ENCODE assay signal across 8 cellular contexts in genomic region chr4:122921971-122922876, GRCh38. TPM values are rescaled to one million over a fixed set of nuclear protein-coding genes. Genes with fewer than 3 reads are reported as not detected.
A peak's percentile ranks its signal among the peaks of the same experiment; 100 is the strongest.
DNase-seq lines count a peak whose midpoint lies in the region; ATAC-seq and TF ChIP-seq lines count a peak whose summit lies in the region.

TSS of gene NUDT6 (minus strand) at chr4:122922597. CDS start at chr4:122922572, 25 bp downstream.

- H3K4me1 Mint-ChIP-seq in activated T-helper 1 cell treated with anti-CD3 and anti-CD28 coated beads, Interleukin-12 subunit alpha, Interleukin-12 subunit beta, Interleukin-2, Interleukin-4 antibody, amounts not matched to agents 30 ng/mL and 10 ng/mL and 1 ng/mL, durations not matched to agents 14 hours and 24 hours and 36 hours (ENCODE audit: low read depth): peaks cover 16% of the 10 kb centered on the region
- peaks cover 6 to 8% (median 6%) of the 10 kb centered on the region in 4 donors for H3K4me1 Mint-ChIP-seq in naive thymus-derived CD8-positive, alpha-beta T cell

- no peaks in the 10 kb centered on the region for H3K36me3 Mint-ChIP-seq in activated T-helper 1 cell treated with anti-CD3 and anti-CD28 coated beads, Interleukin-12 subunit alpha, Interleukin-12 subunit beta, Interleukin-2, Interleukin-4 antibody, amounts not matched to agents 30 ng/mL and 10 ng/mL and 1 ng/mL, durations not matched to agents 14 hours and 24 hours and 36 hours (ENCODE audit: low read depth)
- H3K36me3 Mint-ChIP-seq in naive thymus-derived CD8-positive, alpha-beta T cell: peaks cover 0 to 4% (median 0%) of the 10 kb centered on the region in 3 donors

- no peaks in the 10 kb centered on the region for H3K9me3 Mint-ChIP-seq in activated T-helper 1 cell treated with anti-CD3 and anti-CD28 coated beads, Interleukin-12 subunit alpha, Interleukin-12 subunit beta, Interleukin-2, Interleukin-4 antibody, amounts not matched to agents 30 ng/mL and 10 ng/mL and 1 ng/mL, durations not matched to agents 14 hours and 24 hours and 36 hours
- no peaks in the 10 kb centered on the region for H3K9me3 Mint-ChIP-seq in naive thymus-derived CD8-positive, alpha-beta T cell

- H2AFZ ChIP-seq in OCI-LY7 (ENCODE audit: low read length): peak within 1 kb of the TSS; percentile 99

- no peak for TF ChIP-seq CTCF in OCI-LY7 (conservative IDR thresholded peaks at IDR 0.05; ENCODE audit: low read length)

- no peaks in the 10 kb centered on the region for H3K9me2 ChIP-seq in OCI-LY7 (ENCODE audit: insufficient read depth, low read length)

- peak within 1 kb of the TSS; percentile 91 for H3K27ac ChIP-seq in OCI-LY7 (ENCODE audit: low read depth, low read length, poor library complexity, severe bottlenecking)
- H3K27ac ChIP-seq in subcutaneous abdominal adipose tissue (ENCODE audit: low read depth, low read length): peak within 1 kb of the TSS; percentile 77

- H3K9ac ChIP-seq in subcutaneous abdominal adipose tissue (ENCODE audit: low read length in 5 of 5): peak within 1 kb of the TSS; percentile 69 to 85 (median 75)

- DNase-seq in DMS 273 (lab: John Stamatoyannopoulos, UW; ENCODE audit: unreplicated experiment) (peak; percentile 80), OCI-LY7 (ENCODE audit: low spot score) (peak; percentile 79), fibroblast of peridontal ligament (ENCODE audit: extremely low read depth) (peak; percentile 60)
- DNase-seq in activated T-helper 1 cell treated with anti-CD3 and anti-CD28 coated beads, Interleukin-12 subunit alpha, Interleukin-12 subunit beta, Interleukin-2, Interleukin-4 antibody, amounts not matched to agents 30 ng/mL and 10 ng/mL and 1 ng/mL, durations not matched to agents 14 hours and 24 hours and 36 hours (ENCODE audit: low spot score): peak; percentile 38
- DNase-seq in naive thymus-derived CD8-positive, alpha-beta T cell: peak in 8 of 10 donors; percentile 2 to 62 (median 14)

- H3K4me1 ChIP-seq in OCI-LY7 (ENCODE audit: insufficient read depth, low read length, poor library complexity, severe bottlenecking): peaks cover 10% of the 10 kb centered on the region
- H3K4me1 ChIP-seq in subcutaneous abdominal adipose tissue (ENCODE audit: control insufficient read depth in 5 of 5, insufficient read depth in 5 of 5, low read length in 5 of 5): peaks cover 0 to 29% (median 17%) of the 10 kb centered on the region in 5 donors

- no peaks in the 10 kb centered on the region for H3K9me3 ChIP-seq in OCI-LY7 (ENCODE audit: low read length)
- no peaks in the 10 kb centered on the region for H3K9me3 ChIP-seq in subcutaneous abdominal adipose tissue (ENCODE audit: control insufficient read depth in 5 of 5, low read length in 5 of 5)

- ATAC-seq in GM19467 (IDR thresholded peaks at IDR 0.05; ENCODE audit: unreplicated experiment) (peak; percentile 58), HG03571 (IDR thresholded peaks at IDR 0.05; ENCODE audit: unreplicated experiment) (peak; percentile 63)
- ATAC-seq in naive thymus-derived CD8-positive, alpha-beta T cell: peak; percentile 54 to 55

- intact Hi-C loops in OCI-LY7 (cut with micrococcal nuclease; ENCODE audit: unreplicated experiment): loop anchor here (2.0 to 10.0 kb wide), 4 partner anchors 189 to 1100 kb away; partner anchors contain the start of genes BBS12, BLTP1 and CCNA2
- intact Hi-C loops in activated T-helper 1 cell treated with anti-CD3 and anti-CD28 coated beads, Interleukin-12 subunit alpha, Interleukin-12 subunit beta, Interleukin-2, Interleukin-4 antibody, amounts not matched to agents 30 ng/mL and 10 ng/mL and 1 ng/mL, durations not matched to agents 14 hours and 24 hours and 36 hours (cut with micrococcal nuclease): loop anchor here (1.0 to 10.0 kb wide), 12 partner anchors 108 to 1097 kb away; partner anchors contain the start of genes BLTP1, IL2 and SPRY1

- no TSS peak for BruUV-seq in OCI-LY7 (replicated peaks; lab: Mats Ljungman, UMichigan)

- peaks cover 40% of the 10 kb centered on the region for H3K79me2 ChIP-seq in OCI-LY7 (ENCODE audit: insufficient read depth, low read depth, low read length)

- no peak within 1 kb of the TSS for H3K4me3 Mint-ChIP-seq in activated T-helper 1 cell treated with anti-CD3 and anti-CD28 coated beads, Interleukin-12 subunit alpha, Interleukin-12 subunit beta, Interleukin-2, Interleukin-4 antibody, amounts not matched to agents 30 ng/mL and 10 ng/mL and 1 ng/mL, durations not matched to agents 14 hours and 24 hours and 36 hours
- peak within 1 kb of the TSS in 8 of 10 donors; percentile 94 to 100 (median 98) for H3K4me3 Mint-ChIP-seq in naive thymus-derived CD8-positive, alpha-beta T cell

- H3K27me3 Mint-ChIP-seq in activated T-helper 1 cell treated with anti-CD3 and anti-CD28 coated beads, Interleukin-12 subunit alpha, Interleukin-12 subunit beta, Interleukin-2, Interleukin-4 antibody, amounts not matched to agents 30 ng/mL and 10 ng/mL and 1 ng/mL, durations not matched to agents 14 hours and 24 hours and 36 hours (ENCODE audit: insufficient read depth): no peaks in the 10 kb centered on the region
- peaks cover 0 to 2% (median 0%) of the 10 kb centered on the region in 5 donors for H3K27me3 Mint-ChIP-seq in naive thymus-derived CD8-positive, alpha-beta T cell

- H3K4me2 ChIP-seq in OCI-LY7 (ENCODE audit: low read length): peak within 1 kb of the TSS; percentile 88

- peak within 1 kb of the TSS; percentile 93 for H3K4me3 ChIP-seq in OCI-LY7 (ENCODE audit: low read depth, low read length, poor library complexity, severe bottlenecking)
- H3K4me3 ChIP-seq in subcutaneous abdominal adipose tissue (ENCODE audit: low read depth in 1 of 5, low read length in 5 of 5): peak within 1 kb of the TSS; percentile 83 to 98 (median 92)

- POLR2A ChIA-PET in OCI-LY7 (lab: Charles Lee): interaction anchor here (0.6 to 2.8 kb wide), 11 partner anchors 9 to 820 kb away, joined by 3 to 20 read pairs (median 4); partner anchors contain the start of gene BBS12
- POLR2A ChIA-PET in naive thymus-derived CD8-positive, alpha-beta T cell (lab: Charles Lee): interaction anchor here (1.7 kb wide), 1 partner anchor 190 kb away, joined by 6 read pairs; the partner anchor contains the start of gene BBS12

- H3K36me3 ChIP-seq in OCI-LY7 (ENCODE audit: insufficient read depth, low read length): no peaks in the 10 kb centered on the region
- H3K36me3 ChIP-seq in subcutaneous abdominal adipose tissue (ENCODE audit: control insufficient read depth in 5 of 5, insufficient read depth in 5 of 5, low read length in 5 of 5): no peaks in the 10 kb centered on the region

- H3K27ac Mint-ChIP-seq in activated T-helper 1 cell treated with anti-CD3 and anti-CD28 coated beads, Interleukin-12 subunit alpha, Interleukin-12 subunit beta, Interleukin-2, Interleukin-4 antibody, amounts not matched to agents 30 ng/mL and 10 ng/mL and 1 ng/mL, durations not matched to agents 14 hours and 24 hours and 36 hours: peak within 1 kb of the TSS; percentile 96
- H3K27ac Mint-ChIP-seq in naive thymus-derived CD8-positive, alpha-beta T cell: peak within 1 kb of the TSS in 9 of 10 donors; percentile 91 to 99 (median 96)

- no peaks in the 10 kb centered on the region for H3K27me3 ChIP-seq in subcutaneous abdominal adipose tissue (ENCODE audit: control insufficient read depth in 5 of 5, insufficient read depth in 4 of 5, low read length in 5 of 5)

- CTCF ChIA-PET in OCI-LY7 (lab: Charles Lee; ENCODE audit: unreplicated experiment): interaction anchor here (0.6 to 1.1 kb wide), 2 partner anchors 9 to 11 kb away, joined by 3 read pairs; no protein-coding TSS in a partner anchor

- no peaks in the 10 kb centered on the region for H4K20me1 ChIP-seq in OCI-LY7 (ENCODE audit: insufficient read depth, low read length)

RNA-seq across cellular contexts. Expression of gene NUDT6, which starts in this region (rescaled TPM):
- total RNA-seq in OCI-LY7 (2014; rRNA removed; shearing (Covaris generic)): 15.9 and 19.7 TPM in 2 replicates
- total RNA-seq in OCI-LY7 (2022): 15.4 and 18.3 TPM in 2 replicates
- total RNA-seq in activated T-helper 1 cell treated with anti-CD3 and anti-CD28 coated beads, Interleukin-12 subunit alpha, Interleukin-12 subunit beta, Interleukin-2, Interleukin-4 antibody, amounts not matched to agents 30 ng/mL and 10 ng/mL and 1 ng/mL, durations not matched to agents 14 hours and 24 hours and 36 hours: 7.9 and 8.2 TPM in 2 replicates
- total RNA-seq in naive thymus-derived CD8-positive, alpha-beta T cell: 1 to 10 TPM; 3.1 TPM
- polyA plus RNA-seq in naive thymus-derived CD8-positive, alpha-beta T cell: 1 to 10 TPM; 2.5 to 3.1 (median 2.9) TPM

Comparison
In these comparisons a context has a peak if more than half of its experiments do, and no peak if none do; other contexts are left out.
1. Peak in every context shown above with its lines: DNase-seq, ATAC-seq, H3K4me3 ChIP-seq and H3K27ac ChIP-seq.
2. DNase-seq: peak in every context shown above with its lines; median percentile 80 in DMS 273; 79 in OCI-LY7; 60 in fibroblast of peridontal ligament; 38 in activated T-helper 1 cell treated with anti-CD3 and anti-CD28 coated beads, Interleukin-12 subunit alpha, Interleukin-12 subunit beta, Interleukin-2, Interleukin-4 antibody, amounts not matched to agents 30 ng/mL and 10 ng/mL and 1 ng/mL, durations not matched to agents 14 hours and 24 hours and 36 hours; 14 in naive thymus-derived CD8-positive, alpha-beta T cell.